ENCODE assay signal across 24 cellular contexts in the genomic region with DNA sequence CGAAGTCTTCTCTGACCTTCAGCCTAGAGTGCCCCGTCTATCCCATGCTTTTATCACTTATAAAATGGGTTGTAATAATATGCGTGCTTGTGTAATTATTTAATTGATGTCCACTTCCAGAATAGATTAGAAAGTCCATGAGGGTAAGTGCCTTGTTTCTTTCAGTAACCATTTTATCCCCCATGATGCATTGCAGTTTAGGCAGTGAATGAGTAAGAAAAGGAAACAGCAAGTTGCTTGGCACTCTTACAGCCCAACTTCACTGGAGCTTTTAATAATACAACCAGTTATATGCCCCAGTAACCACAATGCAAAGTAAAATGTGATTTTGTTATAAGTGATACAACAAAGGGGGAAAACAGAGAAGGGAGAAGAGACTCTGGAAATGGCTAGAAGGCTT.
"Had no signal": no experiment of that assay in that cellular context is flagged by ENCODE, and none has a peak within 500 bp of the region (broad histone marks: within the 10 kb centered on the region; RNA-seq: fewer than 3 reads in every experiment).

No MANE protein-coding gene starts in this region.

- H3K27ac Mint-ChIP-seq: dendritic cell treated with granulocyte-macrophage colony-stimulating factor and Interleukin-4, amounts not matched to agents 40 ng/mL and 50 ng/mL, for 4 days; type B pancreatic cell had no signal

- H3K27me3 ChIP-seq: colonic mucosa, esophagus squamous epithelium, pancreas, right lobe of liver, testis, tibial artery had no signal

- H3K4me1 ChIP-seq: colonic mucosa, pancreas, right lobe of liver, testis had no signal

- H3K4me3 ChIP-seq: colonic mucosa, esophagus squamous epithelium, lower lobe of right lung, pancreas, right lobe of liver, smooth muscle cell, testis, tibial artery had no signal

- DNase-seq: colonic mucosa; effector CD8-positive, alpha-beta T cell; erythroblast; esophagus squamous epithelium; hypothalamus; immature natural killer cell; islet precursor cell; kidney glomerular epithelial cell; left ventricle myocardium superior; lower lobe of right lung; natural killer cell; occipital lobe; pancreas; right lobe of liver; stimulated activated CD4-positive, alpha-beta T cell treated with anti-CD3 and anti-CD28 coated beads, Interleukin-2, amount 100 ng/mL, for 24 hours; stimulated activated CD4-positive, alpha-beta T cell treated with anti-CD3 and anti-CD28 coated beads, Interleukin-4, amount 100 ng/mL, for 24 hours; stimulated activated naive CD8-positive, alpha-beta T cell treated with anti-CD3 and anti-CD28 coated beads, Interleukin-15, Interleukin-2, amounts not matched to agents 100 U/mL and 50 U/mL, for 24 hours; substantia nigra; testis; tibial artery had no signal

- ATAC-seq: left ventricle myocardium superior; lower lobe of right lung; natural killer cell; pancreas; right lobe of liver; stimulated activated memory B cell treated with anti-CD40 and anti-IgM and Interleukin-4, amounts not matched to agents 10 μg/mL and 1 μg/mL and 100 μg/mL, for 72 hours; stimulated activated naive CD8-positive, alpha-beta T cell treated with anti-CD3 and anti-CD28 coated beads, Interleukin-15, Interleukin-2, amounts not matched to agents 100 U/mL and 50 U/mL, for 24 hours had no signal

- H3K4me2 ChIP-seq: smooth muscle cell had no signal

- H3K36me3 ChIP-seq: colonic mucosa had no signal

- H3K4me3 Mint-ChIP-seq: dendritic cell treated with granulocyte-macrophage colony-stimulating factor and Interleukin-4, amounts not matched to agents 40 ng/mL and 50 ng/mL, for 4 days; immature natural killer cell; natural killer cell; stimulated activated memory B cell treated with anti-CD40 and anti-IgM and Interleukin-4, amounts not matched to agents 10 μg/mL and 1 μg/mL and 100 μg/mL, for 72 hours; type B pancreatic cell had no signal

- H3K9me3 ChIP-seq: colonic mucosa, esophagus squamous epithelium, lower lobe of right lung, pancreas, right lobe of liver, testis, tibial artery had no signal

- H3K9me3 Mint-ChIP-seq: dendritic cell treated with granulocyte-macrophage colony-stimulating factor and Interleukin-4, amounts not matched to agents 40 ng/mL and 50 ng/mL, for 4 days; immature natural killer cell; natural killer cell; stimulated activated memory B cell treated with anti-CD40 and anti-IgM and Interleukin-4, amounts not matched to agents 10 μg/mL and 1 μg/mL and 100 μg/mL, for 72 hours; type B pancreatic cell had no signal

- H3K27ac ChIP-seq: colonic mucosa, esophagus squamous epithelium, lower lobe of right lung, pancreas, right lobe of liver, testis, tibial artery had no signal

- H3K27me3 Mint-ChIP-seq: dendritic cell treated with granulocyte-macrophage colony-stimulating factor and Interleukin-4, amounts not matched to agents 40 ng/mL and 50 ng/mL, for 4 days; stimulated activated memory B cell treated with anti-CD40 and anti-IgM and Interleukin-4, amounts not matched to agents 10 μg/mL and 1 μg/mL and 100 μg/mL, for 72 hours; type B pancreatic cell had no signal
